ENCODE assay signal across 41 cellular contexts in the genomic region with DNA sequence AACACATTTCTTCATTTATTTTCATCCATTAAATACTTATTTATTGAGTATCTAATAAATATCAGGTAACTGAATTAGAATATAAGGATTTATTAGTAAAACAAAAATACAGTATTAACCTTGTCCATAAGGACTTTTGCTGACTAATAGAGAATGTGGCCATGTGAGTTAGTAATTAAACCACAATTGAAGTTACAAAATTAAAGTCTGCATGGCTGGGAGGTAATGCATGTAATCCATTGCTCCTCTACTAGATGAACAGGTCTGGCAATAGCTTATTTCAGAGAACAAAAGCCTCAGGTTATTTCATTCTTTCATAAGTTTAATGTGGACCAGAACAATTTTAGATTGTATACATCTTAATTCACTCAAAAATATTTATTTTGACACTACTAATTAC. TPM values are rescaled to one million over a fixed set of nuclear protein-coding genes. Genes with fewer than 3 reads are reported as not detected.
"Had no signal": no experiment of that assay in that cellular context is flagged by ENCODE, and none has a peak within 500 bp of the region (broad histone marks: within the 10 kb centered on the region; RNA-seq: fewer than 3 reads in every experiment).

No MANE protein-coding gene starts in this region.

- H3K9me3 Mint-ChIP-seq: activated CD4-positive, alpha-beta T cell treated with anti-CD3 and anti-CD28 coated beads, Interleukin-2, amount 10 ng/mL, durations not matched to agents 7 days and 5 days; activated naive CD4-positive, alpha-beta T cell treated with anti-CD3 and anti-CD28 coated beads for 36 hours; activated naive CD4-positive, alpha-beta T cell treated with anti-CD3 and anti-CD28 coated beads, Interleukin-2, amount 50 U/mL, for 72 hours; activated naive CD8-positive, alpha-beta T cell treated with anti-CD3 and anti-CD28 coated beads for 36 hours; activated T-cell treated with anti-CD3 and anti-CD28 coated beads, Interleukin-2, amount 50 U/mL, for 4 hours; activated T-cell treated with anti-CD3 and anti-CD28 coated beads, Interleukin-2, amount 50 U/mL, for 72 hours; activated T-helper 1 cell treated with anti-CD3 and anti-CD28 coated beads, Interleukin-12 subunit alpha, Interleukin-12 subunit beta, Interleukin-2, Interleukin-4 antibody, amounts not matched to agents 30 ng/mL and 10 ng/mL and 1 ng/mL, durations not matched to agents 14 hours and 24 hours and 36 hours; activated T-helper 17 cell treated with anti-CD3 and anti-CD28 coated beads, Interleukin-2, amount 50 U/mL, for 72 hours; central memory CD8-positive, alpha-beta T cell; T-helper 1 cell treated with Interleukin-12 subunit alpha and Interleukin-12 subunit beta and Interleukin-4 antibody, amounts not matched to agents 30 μg/mL and 1 μg/mL, for 36 hours; T-helper 2 cell treated with Interferon-gamma antibody and Interleukin-4, amounts not matched to agents 5 μg/mL and 100 μg/mL, for 36 hours had no signal

- H3K4me1 Mint-ChIP-seq: activated CD4-positive, alpha-beta memory T cell treated with anti-CD3 and anti-CD28 coated beads, Interleukin-2, amount 10 ng/mL, durations not matched to agents 7 days and 5 days; activated CD4-positive, alpha-beta T cell treated with anti-CD3 and anti-CD28 coated beads for 36 hours; activated CD4-positive, alpha-beta T cell treated with anti-CD3 and anti-CD28 coated beads, Interleukin-2, amount 10 ng/mL, durations not matched to agents 7 days and 5 days; activated naive CD8-positive, alpha-beta T cell treated with anti-CD3 and anti-CD28 coated beads for 36 hours; activated T-helper 17 cell treated with anti-CD3 and anti-CD28 coated beads, Interleukin-2, amount 50 U/mL, for 72 hours; central memory CD8-positive, alpha-beta T cell had no signal

- DNase-seq: activated CD4-positive, alpha-beta memory T cell treated with anti-CD3 and anti-CD28 coated beads, Interleukin-2, amount 10 ng/mL, durations not matched to agents 7 days and 5 days; activated CD4-positive, alpha-beta T cell treated with anti-CD3 and anti-CD28 coated beads for 1 hour; activated CD4-positive, alpha-beta T cell treated with anti-CD3 and anti-CD28 coated beads for 36 hours; activated CD4-positive, alpha-beta T cell treated with anti-CD3 and anti-CD28 coated beads for 48 hours; activated CD4-positive, alpha-beta T cell treated with anti-CD3 and anti-CD28 coated beads, Interleukin-2, amount 10 ng/mL, durations not matched to agents 7 days and 5 days; activated CD4-positive, alpha-beta T cell treated with anti-CD3 and anti-CD28 coated beads, Interleukin-2, amount 50 U/mL, for 48 hours; activated CD4-positive, CD25-positive, alpha-beta regulatory T cell; activated CD8-positive, alpha-beta memory T cell treated with anti-CD3 and anti-CD28 coated beads, Interleukin-2, amount 50 U/mL, for 4 hours; activated effector memory CD4-positive, alpha-beta T cell treated with anti-CD3 and anti-CD28 coated beads, Interleukin-2, amount 50 U/mL, for 16 hours; activated gamma-delta T cell treated with Interleukin-2 at 50 U/mL for 16 hours; activated naive CD4-positive, alpha-beta T cell; activated naive CD4-positive, alpha-beta T cell treated with anti-CD3 and anti-CD28 coated beads for 36 hours; activated naive CD4-positive, alpha-beta T cell treated with anti-CD3 and anti-CD28 coated beads, Interleukin-2, amount 50 U/mL, for 16 hours; activated naive CD8-positive, alpha-beta T cell treated with anti-CD3 and anti-CD28 coated beads for 36 hours; activated T-cell treated with anti-CD3 and anti-CD28 coated beads for 4 hours; activated T-cell treated with anti-CD3 and anti-CD28 coated beads, Interleukin-2, amount 50 U/mL, for 1 hour; activated T-cell treated with anti-CD3 and anti-CD28 coated beads, Interleukin-2, amount 50 U/mL, for 4 hours; activated T-cell treated with anti-CD3 and anti-CD28 coated beads, Interleukin-2, amount 50 U/mL, for 72 hours; adrenal gland; amniotic stem cell; aorta; body of pancreas; brain microvascular endothelial cell; caudate nucleus; SW 1271; T-helper 1 cell; T-helper 2 cell; T-helper 9 cell had no signal

- H3K27ac ChIP-seq: adrenal gland, body of pancreas, brain microvascular endothelial cell, breast epithelium, cardiac muscle cell, VCaP had no signal

- H3K9me3 ChIP-seq: body of pancreas, breast epithelium had no signal

- H3K36me3 ChIP-seq: adrenal gland, brain microvascular endothelial cell, breast epithelium, cardiac muscle cell had no signal

- FAIRE-seq: astrocyte had no signal

- H3K27ac Mint-ChIP-seq: activated CD4-positive, alpha-beta memory T cell treated with anti-CD3 and anti-CD28 coated beads, Interleukin-2, amount 10 ng/mL, durations not matched to agents 7 days and 5 days; activated CD4-positive, alpha-beta T cell treated with anti-CD3 and anti-CD28 coated beads for 36 hours; activated CD4-positive, alpha-beta T cell treated with anti-CD3 and anti-CD28 coated beads, Interleukin-2, amount 10 ng/mL, durations not matched to agents 7 days and 5 days; activated naive CD4-positive, alpha-beta T cell treated with anti-CD3 and anti-CD28 coated beads for 36 hours; activated naive CD4-positive, alpha-beta T cell treated with anti-CD3 and anti-CD28 coated beads, Interleukin-2, amount 50 U/mL, for 72 hours; activated naive CD8-positive, alpha-beta T cell treated with anti-CD3 and anti-CD28 coated beads for 36 hours; activated T-cell treated with anti-CD3 and anti-CD28 coated beads, Interleukin-2, amount 50 U/mL, for 72 hours; activated T-helper 1 cell treated with anti-CD3 and anti-CD28 coated beads, Interleukin-12 subunit alpha, Interleukin-12 subunit beta, Interleukin-2, Interleukin-4 antibody, amounts not matched to agents 30 ng/mL and 10 ng/mL and 1 ng/mL, durations not matched to agents 14 hours and 24 hours and 36 hours; activated T-helper 17 cell treated with anti-CD3 and anti-CD28 coated beads, Interleukin-2, amount 50 U/mL, for 72 hours; T-helper 1 cell treated with Interleukin-12 subunit alpha and Interleukin-12 subunit beta and Interleukin-4 antibody, amounts not matched to agents 30 μg/mL and 1 μg/mL, for 36 hours; T-helper 2 cell treated with Interferon-gamma antibody and Interleukin-4, amounts not matched to agents 5 μg/mL and 100 μg/mL, for 36 hours; WTC11 had no signal

- H3K27me3 Mint-ChIP-seq: activated CD4-positive, alpha-beta memory T cell treated with anti-CD3 and anti-CD28 coated beads, Interleukin-2, amount 10 ng/mL, durations not matched to agents 7 days and 5 days; activated CD4-positive, alpha-beta T cell treated with anti-CD3 and anti-CD28 coated beads, Interleukin-2, amount 10 ng/mL, durations not matched to agents 7 days and 5 days; activated naive CD8-positive, alpha-beta T cell treated with anti-CD3 and anti-CD28 coated beads for 36 hours; activated T-helper 17 cell treated with anti-CD3 and anti-CD28 coated beads, Interleukin-2, amount 50 U/mL, for 72 hours had no signal

- H3K27me3 ChIP-seq: adrenal gland, body of pancreas, brain microvascular endothelial cell, breast epithelium, cardiac muscle cell had no signal

- H3K4me1 ChIP-seq: adrenal gland, body of pancreas, breast epithelium had no signal

- H3K4me3 Mint-ChIP-seq: activated CD4-positive, alpha-beta memory T cell treated with anti-CD3 and anti-CD28 coated beads, Interleukin-2, amount 10 ng/mL, durations not matched to agents 7 days and 5 days; activated CD4-positive, alpha-beta T cell treated with anti-CD3 and anti-CD28 coated beads for 36 hours; activated CD4-positive, alpha-beta T cell treated with anti-CD3 and anti-CD28 coated beads, Interleukin-2, amount 10 ng/mL, durations not matched to agents 7 days and 5 days; activated naive CD4-positive, alpha-beta T cell treated with anti-CD3 and anti-CD28 coated beads for 36 hours; activated naive CD8-positive, alpha-beta T cell treated with anti-CD3 and anti-CD28 coated beads for 36 hours; activated T-cell treated with anti-CD3 and anti-CD28 coated beads, Interleukin-2, amount 50 U/mL, for 4 hours; activated T-cell treated with anti-CD3 and anti-CD28 coated beads, Interleukin-2, amount 50 U/mL, for 72 hours; activated T-helper 1 cell treated with anti-CD3 and anti-CD28 coated beads, Interleukin-12 subunit alpha, Interleukin-12 subunit beta, Interleukin-2, Interleukin-4 antibody, amounts not matched to agents 30 ng/mL and 10 ng/mL and 1 ng/mL, durations not matched to agents 14 hours and 24 hours and 36 hours; activated T-helper 17 cell treated with anti-CD3 and anti-CD28 coated beads, Interleukin-2, amount 50 U/mL, for 72 hours; central memory CD8-positive, alpha-beta T cell; T-helper 1 cell treated with Interleukin-12 subunit alpha and Interleukin-12 subunit beta and Interleukin-4 antibody, amounts not matched to agents 30 μg/mL and 1 μg/mL, for 36 hours; T-helper 2 cell treated with Interferon-gamma antibody and Interleukin-4, amounts not matched to agents 5 μg/mL and 100 μg/mL, for 36 hours; WTC11 had no signal

- H3K4me3 ChIP-seq: adrenal gland, body of pancreas, breast epithelium, cardiac muscle cell had no signal

- H3K36me3 Mint-ChIP-seq: activated naive CD4-positive, alpha-beta T cell treated with anti-CD3 and anti-CD28 coated beads, Interleukin-2, amount 50 U/mL, for 72 hours; activated naive CD8-positive, alpha-beta T cell treated with anti-CD3 and anti-CD28 coated beads for 36 hours; WTC11 had no signal

- ATAC-seq: activated CD4-positive, alpha-beta T cell treated with anti-CD3 and anti-CD28 coated beads for 36 hours; activated CD4-positive, CD25-positive, alpha-beta regulatory T cell treated with anti-CD3 and anti-CD28 coated beads, Interleukin-2, amount 50 U/mL, for 24 hours; activated naive CD4-positive, alpha-beta T cell treated with anti-CD3 and anti-CD28 coated beads, Interleukin-2, amount 50 U/mL, for 72 hours; activated T-cell treated with anti-CD3 and anti-CD28 coated beads, Interleukin-2, amount 50 U/mL, for 4 hours; activated T-cell treated with anti-CD3 and anti-CD28 coated beads, Interleukin-2, amount 50 U/mL, for 72 hours; activated T-helper 17 cell treated with anti-CD3 and anti-CD28 coated beads, Interleukin-2, amount 50 U/mL, for 72 hours; body of pancreas; WTC11 had no signal

RNA-seq across cellular contexts. Expression of a gene that starts 9.9 kb away (rescaled TPM):
- total RNA-seq: activated CD4-positive, alpha-beta memory T cell treated with anti-CD3 and anti-CD28 coated beads, Interleukin-2, amount 10 ng/mL, durations not matched to agents 7 days and 5 days; activated CD4-positive, alpha-beta T cell treated with anti-CD3 and anti-CD28 coated beads for 36 hours; activated CD4-positive, alpha-beta T cell treated with anti-CD3 and anti-CD28 coated beads, Interleukin-2, amount 10 ng/mL, durations not matched to agents 7 days and 5 days; activated CD8-positive, alpha-beta memory T cell treated with anti-CD3 and anti-CD28 coated beads for 36 hours; activated naive CD4-positive, alpha-beta T cell treated with anti-CD3 and anti-CD28 coated beads for 36 hours; activated naive CD4-positive, alpha-beta T cell treated with anti-CD3 and anti-CD28 coated beads, Interleukin-2, amount 50 U/mL, for 72 hours; activated naive CD8-positive, alpha-beta T cell treated with anti-CD3 and anti-CD28 coated beads for 36 hours; activated T-cell treated with anti-CD3 and anti-CD28 coated beads, Interleukin-2, amount 50 U/mL, for 4 hours; activated T-cell treated with anti-CD3 and anti-CD28 coated beads, Interleukin-2, amount 50 U/mL, for 72 hours; activated T-helper 1 cell treated with anti-CD3 and anti-CD28 coated beads, Interleukin-12 subunit alpha, Interleukin-12 subunit beta, Interleukin-2, Interleukin-4 antibody, amounts not matched to agents 30 ng/mL and 10 ng/mL and 1 ng/mL, durations not matched to agents 14 hours and 24 hours and 36 hours; activated T-helper 17 cell treated with anti-CD3 and anti-CD28 coated beads, Interleukin-2, amount 50 U/mL, for 72 hours; adrenal gland; aorta; astrocyte; body of pancreas; breast epithelium; cardiac muscle cell; WTC11 had no signal
- polyA plus RNA-seq: adrenal gland, aorta had no signal
